1 cellular context compared by ENCODE assay signal in the genomic region with DNA sequence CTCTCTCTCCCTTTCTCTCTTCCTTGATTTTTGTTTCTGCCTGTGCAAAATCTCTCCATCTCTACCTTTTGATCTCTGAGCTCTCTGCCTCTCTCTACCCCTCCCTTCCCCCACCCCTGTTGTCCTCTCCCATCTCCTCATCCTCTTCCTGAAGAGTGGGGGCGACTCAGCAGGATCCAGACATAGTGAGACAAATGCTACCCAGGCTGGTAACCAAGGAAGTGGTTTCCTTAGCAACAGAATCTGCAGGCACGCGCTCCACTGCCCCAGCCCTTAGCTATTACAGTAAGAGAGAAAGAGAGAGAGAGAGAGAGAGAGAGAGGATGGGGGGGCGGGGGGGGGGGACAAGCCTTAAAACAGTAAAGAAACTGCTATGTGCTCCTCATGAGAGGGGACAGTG.
TF ChIP-seq lines count a peak whose summit lies in the region.

No MANE protein-coding gene starts in this region.

TF ChIP-seq in GM23338, 12 proteins besides CTCF, POLR2A, EP300 and RAD21 (continued from another document):
- TF ChIP-seq, protein P1, sequence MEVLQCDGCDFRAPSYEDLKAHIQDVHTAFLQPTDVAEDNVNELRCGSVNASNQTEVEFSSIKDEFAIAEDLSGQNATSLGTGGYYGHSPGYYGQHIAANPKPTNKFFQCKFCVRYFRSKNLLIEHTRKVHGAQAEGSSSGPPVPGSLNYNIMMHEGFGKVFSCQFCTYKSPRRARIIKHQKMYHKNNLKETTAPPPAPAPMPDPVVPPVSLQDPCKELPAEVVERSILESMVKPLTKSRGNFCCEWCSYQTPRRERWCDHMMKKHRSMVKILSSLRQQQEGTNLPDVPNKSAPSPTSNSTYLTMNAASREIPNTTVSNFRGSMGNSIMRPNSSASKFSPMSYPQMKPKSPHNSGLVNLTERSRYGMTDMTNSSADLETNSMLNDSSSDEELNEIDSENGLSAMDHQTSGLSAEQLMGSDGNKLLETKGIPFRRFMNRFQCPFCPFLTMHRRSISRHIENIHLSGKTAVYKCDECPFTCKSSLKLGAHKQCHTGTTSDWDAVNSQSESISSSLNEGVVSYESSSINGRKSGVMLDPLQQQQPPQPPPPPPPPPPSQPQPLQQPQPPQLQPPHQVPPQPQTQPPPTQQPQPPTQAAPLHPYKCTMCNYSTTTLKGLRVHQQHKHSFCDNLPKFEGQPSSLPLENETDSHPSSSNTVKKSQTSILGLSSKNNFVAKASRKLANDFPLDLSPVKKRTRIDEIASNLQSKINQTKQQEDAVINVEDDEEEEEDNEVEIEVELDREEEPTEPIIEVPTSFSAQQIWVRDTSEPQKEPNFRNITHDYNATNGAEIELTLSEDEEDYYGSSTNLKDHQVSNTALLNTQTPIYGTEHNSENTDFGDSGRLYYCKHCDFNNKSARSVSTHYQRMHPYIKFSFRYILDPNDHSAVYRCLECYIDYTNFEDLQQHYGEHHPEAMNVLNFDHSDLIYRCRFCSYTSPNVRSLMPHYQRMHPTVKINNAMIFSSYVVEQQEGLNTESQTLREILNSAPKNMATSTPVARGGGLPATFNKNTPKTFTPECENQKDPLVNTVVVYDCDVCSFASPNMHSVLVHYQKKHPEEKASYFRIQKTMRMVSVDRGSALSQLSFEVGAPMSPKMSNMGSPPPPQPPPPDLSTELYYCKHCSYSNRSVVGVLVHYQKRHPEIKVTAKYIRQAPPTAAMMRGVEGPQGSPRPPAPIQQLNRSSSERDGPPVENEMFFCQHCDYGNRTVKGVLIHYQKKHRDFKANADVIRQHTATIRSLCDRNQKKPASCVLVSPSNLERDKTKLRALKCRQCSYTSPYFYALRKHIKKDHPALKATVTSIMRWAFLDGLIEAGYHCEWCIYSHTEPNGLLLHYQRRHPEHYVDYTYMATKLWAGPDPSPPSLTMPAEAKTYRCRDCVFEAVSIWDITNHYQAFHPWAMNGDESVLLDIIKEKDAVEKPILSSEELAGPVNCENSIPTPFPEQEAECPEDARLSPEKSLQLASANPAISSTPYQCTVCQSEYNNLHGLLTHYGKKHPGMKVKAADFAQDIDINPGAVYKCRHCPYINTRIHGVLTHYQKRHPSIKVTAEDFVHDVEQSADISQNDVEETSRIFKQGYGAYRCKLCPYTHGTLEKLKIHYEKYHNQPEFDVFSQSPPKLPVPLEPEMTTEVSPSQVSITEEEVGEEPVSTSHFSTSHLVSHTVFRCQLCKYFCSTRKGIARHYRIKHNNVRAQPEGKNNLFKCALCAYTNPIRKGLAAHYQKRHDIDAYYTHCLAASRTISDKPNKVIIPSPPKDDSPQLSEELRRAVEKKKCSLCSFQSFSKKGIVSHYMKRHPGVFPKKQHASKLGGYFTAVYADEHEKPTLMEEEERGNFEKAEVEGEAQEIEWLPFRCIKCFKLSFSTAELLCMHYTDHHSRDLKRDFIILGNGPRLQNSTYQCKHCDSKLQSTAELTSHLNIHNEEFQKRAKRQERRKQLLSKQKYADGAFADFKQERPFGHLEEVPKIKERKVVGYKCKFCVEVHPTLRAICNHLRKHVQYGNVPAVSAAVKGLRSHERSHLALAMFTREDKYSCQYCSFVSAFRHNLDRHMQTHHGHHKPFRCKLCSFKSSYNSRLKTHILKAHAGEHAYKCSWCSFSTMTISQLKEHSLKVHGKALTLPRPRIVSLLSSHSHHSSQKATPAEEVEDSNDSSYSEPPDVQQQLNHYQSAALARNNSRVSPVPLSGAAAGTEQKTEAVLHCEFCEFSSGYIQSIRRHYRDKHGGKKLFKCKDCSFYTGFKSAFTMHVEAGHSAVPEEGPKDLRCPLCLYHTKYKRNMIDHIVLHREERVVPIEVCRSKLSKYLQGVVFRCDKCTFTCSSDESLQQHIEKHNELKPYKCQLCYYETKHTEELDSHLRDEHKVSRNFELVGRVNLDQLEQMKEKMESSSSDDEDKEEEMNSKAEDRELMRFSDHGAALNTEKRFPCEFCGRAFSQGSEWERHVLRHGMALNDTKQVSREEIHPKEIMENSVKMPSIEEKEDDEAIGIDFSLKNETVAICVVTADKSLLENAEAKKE (CRISPR knock-in tag; IDR thresholded peaks at IDR 0.05), result no peak
- TF ChIP-seq EZH2 (IDR thresholded peaks at IDR 0.05; ENCODE audit: low read depth, unreplicated experiment) (no peak), ZNF114 (CRISPR knock-in tag; IDR thresholded peaks at IDR 0.05) (no peak)
- TF ChIP-seq, protein P2, sequence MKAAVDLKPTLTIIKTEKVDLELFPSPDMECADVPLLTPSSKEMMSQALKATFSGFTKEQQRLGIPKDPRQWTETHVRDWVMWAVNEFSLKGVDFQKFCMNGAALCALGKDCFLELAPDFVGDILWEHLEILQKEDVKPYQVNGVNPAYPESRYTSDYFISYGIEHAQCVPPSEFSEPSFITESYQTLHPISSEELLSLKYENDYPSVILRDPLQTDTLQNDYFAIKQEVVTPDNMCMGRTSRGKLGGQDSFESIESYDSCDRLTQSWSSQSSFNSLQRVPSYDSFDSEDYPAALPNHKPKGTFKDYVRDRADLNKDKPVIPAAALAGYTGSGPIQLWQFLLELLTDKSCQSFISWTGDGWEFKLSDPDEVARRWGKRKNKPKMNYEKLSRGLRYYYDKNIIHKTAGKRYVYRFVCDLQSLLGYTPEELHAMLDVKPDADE (IDR thresholded peaks at IDR 0.05), result no peak
